ENCODE assay signal across 1 cellular context in genomic region chr20:14401479-14402138, GRCh38.
TF ChIP-seq lines count a peak whose summit lies in the region.

No MANE protein-coding gene starts in this region.

TF ChIP-seq in SK-N-SH, 30 proteins besides CTCF, POLR2A, EP300 and RAD21 (continued from another document):
- TF ChIP-seq ZBTB33 (IDR thresholded peaks at IDR 0.05; ENCODE audit: borderline replicate concordance, low read depth) (no peak), TCF12 (IDR thresholded peaks at IDR 0.05) (peak; percentile 60), REST (IDR thresholded peaks at IDR 0.05; ENCODE audit: low read depth, low read length) (no peak), EZH2phosphoT487 (IDR thresholded peaks at IDR 0.05; ENCODE audit: borderline replicate concordance, low read depth) (no peak), SIN3A (IDR thresholded peaks at IDR 0.05; ENCODE audit: borderline replicate concordance, low read depth, low read length) (no peak), GATA2 (CRISPR knock-in tag; IDR thresholded peaks at IDR 0.05) (peak; percentile 93), RFX5 (IDR thresholded peaks at IDR 0.05; ENCODE audit: low read length) (no peak)
